In the genomic region with DNA sequence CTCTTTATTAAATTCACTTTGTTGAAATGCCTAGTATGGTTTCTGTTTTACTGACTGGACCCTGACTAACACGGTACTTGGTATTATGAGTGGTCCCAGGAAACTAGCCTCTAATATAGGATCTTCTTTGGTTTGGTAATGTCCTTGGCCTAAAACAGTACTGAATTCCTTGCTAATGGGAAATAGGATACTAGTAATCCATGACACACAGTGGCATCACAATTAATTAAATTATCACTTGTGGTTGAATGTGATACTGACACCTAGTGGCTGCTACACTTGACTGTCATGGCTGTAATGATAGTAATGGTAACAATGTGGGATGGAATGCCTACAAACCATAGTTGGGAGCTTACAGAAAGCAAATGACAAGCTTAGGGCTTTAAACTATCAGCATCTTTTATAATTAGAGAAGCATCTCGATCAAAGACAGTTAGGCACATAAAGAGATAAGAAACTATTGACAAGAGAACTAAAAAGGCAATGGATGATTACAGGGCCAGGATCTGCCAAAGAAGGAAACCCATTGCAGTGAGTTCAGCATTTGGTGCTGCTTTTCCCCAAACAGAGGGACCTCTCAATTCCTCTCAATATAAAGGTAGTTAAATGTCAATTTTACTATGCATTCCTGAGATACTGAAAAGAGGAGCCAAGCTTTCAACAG, we compare ENCODE assay signal across 9 cellular contexts. TPM values are rescaled to one million over a fixed set of nuclear protein-coding genes. Genes with fewer than 3 reads are reported as not detected.
A peak's percentile ranks its signal among the peaks of the same experiment; 100 is the strongest.
DNase-seq lines count a peak whose midpoint lies in the region; ATAC-seq and TF ChIP-seq lines count a peak whose summit lies in the region.
"Had no signal": no experiment of that assay in that cellular context is flagged by ENCODE, and none has a peak within 500 bp of the region (broad histone marks: within the 10 kb centered on the region; RNA-seq: fewer than 3 reads in every experiment).

No MANE protein-coding gene starts in this region.

- no peak overlapping the region for H3K4me3 Mint-ChIP-seq in nephron progenitor cell
- H3K4me3 Mint-ChIP-seq: dendritic cell treated with granulocyte-macrophage colony-stimulating factor and Interleukin-4, amounts not matched to agents 40 ng/mL and 50 ng/mL, for 4 days had no signal

- no peak for TF ChIP-seq POLR2A in esophagus squamous epithelium (IDR thresholded peaks at IDR 0.05)

- CTCF ChIA-PET in RWPE1 (lab: Yijun Ruan, JAX): interaction anchor here (0.6 to 2.4 kb wide), 5 partner anchors 10 to 127 kb away, joined by 3 to 14 read pairs (median 4); no protein-coding TSS in a partner anchor

- POLR2A ChIA-PET in RWPE1 (lab: Yijun Ruan, JAX; ENCODE audit: low non-redundant PET): interaction anchor here (1.0 kb wide), 1 partner anchor 126 kb away, joined by 3 read pairs; no protein-coding TSS in a partner anchor

- no peaks in the 10 kb centered on the region for H3K27me3 Mint-ChIP-seq in nephron progenitor cell (ENCODE audit: low read depth, poor library complexity)
- H3K27me3 Mint-ChIP-seq: dendritic cell treated with granulocyte-macrophage colony-stimulating factor and Interleukin-4, amounts not matched to agents 40 ng/mL and 50 ng/mL, for 4 days had no signal

- H3K4me1 Mint-ChIP-seq in nephron progenitor cell: no peaks in the 10 kb centered on the region

- ATAC-seq in Right ventricle myocardium superior (ENCODE audit: poor library complexity) (peak; percentile 68), GM18498 (IDR thresholded peaks at IDR 0.05; ENCODE audit: unreplicated experiment) (no peak), GM21576 (IDR thresholded peaks at IDR 0.05; ENCODE audit: unreplicated experiment) (no peak)

- H3K36me3 Mint-ChIP-seq in nephron progenitor cell (ENCODE audit: low read depth): peaks cover 24% of the 10 kb centered on the region

- peaks cover 0 to 5% (median 0%) of the 10 kb centered on the region in 3 donors for H3K4me1 ChIP-seq in esophagus squamous epithelium

- H3K27me3 ChIP-seq in esophagus squamous epithelium: no peaks in the 10 kb centered on the region

- no peak overlapping the region for H3K27ac Mint-ChIP-seq in nephron progenitor cell
- H3K27ac Mint-ChIP-seq: dendritic cell treated with granulocyte-macrophage colony-stimulating factor and Interleukin-4, amounts not matched to agents 40 ng/mL and 50 ng/mL, for 4 days had no signal

- no peak overlapping the region for H3K4me3 ChIP-seq in esophagus squamous epithelium

- H3K27ac ChIP-seq in RWPE1 (no peak overlapping the region), esophagus squamous epithelium (no peak overlapping the region)

- peaks cover 0 to 57% (median 0%) of the 10 kb centered on the region in 3 donors for H3K36me3 ChIP-seq in esophagus squamous epithelium

- H3K9me3 ChIP-seq in esophagus squamous epithelium: no peaks in the 10 kb centered on the region

- H3K9me3 Mint-ChIP-seq in nephron progenitor cell: no peaks in the 10 kb centered on the region
- H3K9me3 Mint-ChIP-seq: dendritic cell treated with granulocyte-macrophage colony-stimulating factor and Interleukin-4, amounts not matched to agents 40 ng/mL and 50 ng/mL, for 4 days had no signal

- TF ChIP-seq CTCF in RWPE1 (conservative IDR thresholded peaks at IDR 0.05; ENCODE audit: low read depth) (peak; percentile 80), esophagus squamous epithelium (IDR thresholded peaks at IDR 0.05) (peak; percentile 48 to 81 (median 64)), nephron progenitor cell (IDR thresholded peaks at IDR 0.05) (peak; percentile 60)

- intact Hi-C loops in Right ventricle myocardium superior (cut with DNase I) (loop anchor here (5.0 kb wide), 1 partner anchor 128 kb away; no protein-coding TSS in a partner anchor), cardiac septum (cut with DNase I) (no loop called here), esophagus squamous epithelium (cut with DNase I) (loop anchor here (10.0 kb wide), 2 partner anchors 61 to 131 kb away; a partner anchor contains a TSS)

- 48 to 61% methylated on average over 2 of the region's 2 CpGs for WGBS in esophagus squamous epithelium, 2 donors

- no peak for DNase-seq in Right ventricle myocardium superior
- DNase-seq in cardiac septum (ENCODE audit: low spot score): no peak
- peak; percentile 53 for DNase-seq in HuH-7 (ENCODE audit: low spot score)
- peak; percentile 74 for DNase-seq in RWPE1 (ENCODE audit: low spot score)
- no peak for DNase-seq in esophagus squamous epithelium (lab: John Stamatoyannopoulos, UW)
- DNase-seq in nephron progenitor cell: no peak

RNA-seq across cellular contexts. Expression of a gene that starts 8.6 kb away (rescaled TPM):
- 4.2 TPM for total RNA-seq in Right ventricle myocardium superior
- total RNA-seq in cardiac septum: 8.2 TPM
- total RNA-seq in esophagus squamous epithelium: 10 to 100 TPM in 1 of 4 donors, 1 to 10 TPM in 3; 1.3 to 11.8 (median 7.7) TPM

RNA-seq across cellular contexts. Expression of a gene that starts 24.4 kb away (rescaled TPM):
- 14.1 TPM for total RNA-seq in Right ventricle myocardium superior
- total RNA-seq in cardiac septum: 21.7 TPM
- 10 to 100 TPM; 17.0 to 40.2 (median 29.6) TPM for total RNA-seq in esophagus squamous epithelium

RNA-seq across cellular contexts. Expression of a gene that starts 24.6 kb away (rescaled TPM):
- total RNA-seq in Right ventricle myocardium superior (13.9 TPM), cardiac septum (20.1 TPM), esophagus squamous epithelium (10 to 100 TPM; 39.4 to 74.6 (median 50.8) TPM)

RNA-seq across cellular contexts. Expression of a gene that starts 32.0 kb away (rescaled TPM):
- total RNA-seq in Right ventricle myocardium superior: 11.4 TPM
- 11.7 TPM for total RNA-seq in cardiac septum
- total RNA-seq in esophagus squamous epithelium: 10 to 100 TPM in 1 of 4 donors, 1 to 10 TPM in 3; 4.0 to 13.5 (median 7.0) TPM

Comparison
In these comparisons a context has a peak if more than half of its experiments do, and no peak if none do; other contexts are left out.
1. DNase-seq: peak in HuH-7 (single experiment) and RWPE1 (single experiment); none in Right ventricle myocardium superior (single experiment), cardiac septum (single experiment), esophagus squamous epithelium (single experiment) and nephron progenitor cell (single experiment).
2. Peak in every context shown above with its lines, with median percentiles within 50 percentile points of each other: CTCF ChIP-seq.